28 cellular contexts compared by ENCODE assay signal in the genomic region with DNA sequence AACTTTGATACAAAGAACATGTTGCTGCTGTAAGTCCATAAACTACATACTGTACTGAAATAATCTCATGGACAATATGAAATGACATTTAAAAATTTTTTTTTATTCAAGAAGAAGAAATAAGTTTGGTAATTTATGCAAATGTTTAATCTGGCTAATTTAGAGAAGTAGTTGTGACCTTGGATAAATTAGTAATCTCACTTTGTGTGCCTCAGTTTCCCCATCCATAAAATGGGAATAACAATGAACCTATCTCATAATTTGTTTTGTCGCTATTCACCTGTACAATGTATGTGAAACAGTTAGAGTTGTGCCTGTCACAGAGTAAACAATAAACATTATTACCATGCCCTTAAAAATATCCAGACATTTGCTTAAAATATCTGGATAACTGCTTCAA.
"Had no signal": no experiment of that assay in that cellular context is flagged by ENCODE, and none has a peak within 500 bp of the region (broad histone marks: within the 10 kb centered on the region; RNA-seq: fewer than 3 reads in every experiment).

No MANE protein-coding gene starts in this region.

- H3K27me3 ChIP-seq: colonic mucosa, dorsolateral prefrontal cortex, esophagus squamous epithelium, foreskin keratinocyte, gastrocnemius medialis, gastroesophageal sphincter, heart left ventricle, heart right ventricle, hepatocyte had no signal

- H3K4me3 Mint-ChIP-seq: dendritic cell treated with granulocyte-macrophage colony-stimulating factor and Interleukin-4, amounts not matched to agents 40 ng/mL and 50 ng/mL, for 4 days; effector memory CD8-positive, alpha-beta T cell; endodermal cell had no signal

- H2AFZ ChIP-seq: hepatocyte had no signal

- H3K27ac ChIP-seq: colonic mucosa, dorsolateral prefrontal cortex, epithelial cell of prostate, esophagus squamous epithelium, foreskin keratinocyte, gastrocnemius medialis, heart left ventricle, hepatocyte had no signal

- H3K4me1 ChIP-seq: colonic mucosa, esophagus squamous epithelium had no signal

- H3K27me3 Mint-ChIP-seq: dendritic cell treated with granulocyte-macrophage colony-stimulating factor and Interleukin-4, amounts not matched to agents 40 ng/mL and 50 ng/mL, for 4 days; effector memory CD8-positive, alpha-beta T cell had no signal

- H3K9me3 Mint-ChIP-seq: dendritic cell treated with granulocyte-macrophage colony-stimulating factor and Interleukin-4, amounts not matched to agents 40 ng/mL and 50 ng/mL, for 4 days; effector memory CD8-positive, alpha-beta T cell; endodermal cell had no signal

- FAIRE-seq: colon, endometrium, endothelial cell of umbilical vein, frontal cortex had no signal

- H3K36me3 ChIP-seq: colonic mucosa, esophagus squamous epithelium, gastrocnemius medialis, gastroesophageal sphincter, heart left ventricle, heart right ventricle had no signal

- H3K79me2 ChIP-seq: hepatocyte had no signal

- DNase-seq: colonic mucosa; cortex of kidney; dermis blood vessel endothelial cell; dorsolateral prefrontal cortex; effector CD4-positive, alpha-beta T cell; effector CD8-positive, alpha-beta T cell; effector memory CD4-positive, alpha-beta T cell; effector memory CD8-positive, alpha-beta T cell; endodermal cell; esophagus squamous epithelium; foreskin fibroblast; foreskin keratinocyte; foreskin melanocyte; gastrocnemius medialis; glutamatergic neuron; head of caudate nucleus; heart left ventricle; heart right ventricle had no signal

- H3K4me3 ChIP-seq: colonic mucosa, coronary artery, dorsolateral prefrontal cortex, esophagus squamous epithelium, gastrocnemius medialis, gastroesophageal sphincter, heart left ventricle, heart right ventricle, hepatocyte had no signal

- ATAC-seq: effector memory CD8-positive, alpha-beta T cell; esophagus mucosa; foreskin keratinocyte; gastrocnemius medialis; gastroesophageal sphincter; heart left ventricle had no signal

- H3K27ac Mint-ChIP-seq: dendritic cell treated with granulocyte-macrophage colony-stimulating factor and Interleukin-4, amounts not matched to agents 40 ng/mL and 50 ng/mL, for 4 days; effector memory CD8-positive, alpha-beta T cell; endodermal cell had no signal

- H3K4me2 ChIP-seq: hepatocyte had no signal

- H3K9me3 ChIP-seq: colonic mucosa, esophagus squamous epithelium, gastrocnemius medialis, gastroesophageal sphincter, heart left ventricle, heart right ventricle had no signal
